ENCODE assay signal across 34 cellular contexts in the genomic region with DNA sequence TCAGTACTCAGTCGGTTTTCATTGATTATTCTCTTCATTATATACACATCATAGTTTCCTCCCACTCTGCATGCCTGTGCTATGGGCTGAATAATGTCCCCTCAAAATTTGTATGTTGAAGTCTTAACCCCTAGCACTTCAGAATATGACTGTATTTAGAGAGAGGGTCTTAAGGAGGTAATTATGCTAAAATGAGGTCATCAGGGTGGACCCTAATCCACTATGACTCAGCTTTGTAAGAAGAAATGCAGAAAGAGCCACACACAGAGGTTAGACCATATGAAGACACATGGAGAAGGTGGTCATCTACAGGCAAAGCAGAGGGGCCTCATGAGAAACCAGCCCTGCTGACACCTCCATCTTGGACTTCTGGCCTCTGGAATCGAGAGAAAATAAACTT.
"Had no signal": no experiment of that assay in that cellular context is flagged by ENCODE, and none has a peak within 500 bp of the region (broad histone marks: within the 10 kb centered on the region; RNA-seq: fewer than 3 reads in every experiment).

No MANE protein-coding gene starts in this region.

- H3K27me3 ChIP-seq: Peyer's patch, SJSA1 had no signal

- H3K27ac Mint-ChIP-seq: activated CD4-positive, alpha-beta T cell treated with anti-CD3 and anti-CD28 coated beads, Interleukin-2, amount 10 ng/mL, durations not matched to agents 24 days and 14 days; activated CD8-positive, alpha-beta T cell treated with anti-CD3 and anti-CD28 coated beads for 36 hours; activated naive CD8-positive, alpha-beta T cell treated with anti-CD3 and anti-CD28 coated beads for 36 hours; activated T-cell treated with anti-CD3 and anti-CD28 coated beads, Interleukin-2, amount 50 U/mL, for 72 hours; activated T-helper 17 cell treated with anti-CD3 and anti-CD28 coated beads, Interleukin-2, amount 50 U/mL, for 72 hours; T-cell had no signal

- ATAC-seq: activated CD8-positive, alpha-beta T cell treated with anti-CD3 and anti-CD28 coated beads for 36 hours; activated T-cell treated with anti-CD3 and anti-CD28 coated beads, Interleukin-2, amount 50 U/mL, for 72 hours; activated T-helper 17 cell treated with anti-CD3 and anti-CD28 coated beads, Interleukin-2, amount 50 U/mL, for 72 hours; PC-3; T-cell had no signal

- H3K4me3 ChIP-seq: Peyer's patch, SJSA1 had no signal

- H3K27me3 Mint-ChIP-seq: activated CD4-positive, alpha-beta T cell treated with anti-CD3 and anti-CD28 coated beads, Interleukin-2, amount 10 ng/mL, durations not matched to agents 24 days and 14 days; activated CD8-positive, alpha-beta T cell treated with anti-CD3 and anti-CD28 coated beads for 36 hours; activated naive CD8-positive, alpha-beta T cell treated with anti-CD3 and anti-CD28 coated beads for 36 hours; activated T-helper 17 cell treated with anti-CD3 and anti-CD28 coated beads, Interleukin-2, amount 50 U/mL, for 72 hours; T-cell had no signal

- H3K4me3 Mint-ChIP-seq: activated CD4-positive, alpha-beta T cell treated with anti-CD3 and anti-CD28 coated beads, Interleukin-2, amount 10 ng/mL, durations not matched to agents 24 days and 14 days; activated CD8-positive, alpha-beta T cell treated with anti-CD3 and anti-CD28 coated beads for 36 hours; activated naive CD8-positive, alpha-beta T cell treated with anti-CD3 and anti-CD28 coated beads for 36 hours; activated T-cell treated with anti-CD3 and anti-CD28 coated beads, Interleukin-2, amount 50 U/mL, for 72 hours; activated T-helper 17 cell treated with anti-CD3 and anti-CD28 coated beads, Interleukin-2, amount 50 U/mL, for 72 hours; T-cell had no signal

- H3K9me3 ChIP-seq: Peyer's patch, SK-N-SH had no signal

- H3K36me3 ChIP-seq: Peyer's patch had no signal

- DNase-seq: activated CD4-positive, alpha-beta T cell treated with anti-CD3 and anti-CD28 coated beads, Interleukin-2, amount 10 ng/mL, durations not matched to agents 24 days and 14 days; activated CD4-positive, alpha-beta T cell treated with anti-CD3 and anti-CD28 coated beads, Interleukin-2, amount 50 U/mL, for 4 hours; activated CD8-positive, alpha-beta T cell treated with anti-CD3 and anti-CD28 coated beads for 36 hours; activated effector memory CD4-positive, alpha-beta T cell treated with anti-CD3 and anti-CD28 coated beads, Interleukin-2, amount 50 U/mL, for 16 hours; activated naive CD4-positive, alpha-beta T cell; activated naive CD4-positive, alpha-beta T cell treated with anti-CD3 and anti-CD28 coated beads, Interleukin-2, amount 50 U/mL, for 16 hours; activated naive CD8-positive, alpha-beta T cell treated with anti-CD3 and anti-CD28 coated beads for 36 hours; activated T-cell treated with anti-CD3 and anti-CD28 coated beads, Interleukin-2, amount 50 U/mL, for 1 hour; activated T-cell treated with anti-CD3 and anti-CD28 coated beads, Interleukin-2, amount 50 U/mL, for 72 hours; amniotic stem cell; aorta; NCI-H1092 treated with DMSO at 0.1 percent for 48 hours; NCI-H1417; NCI-H146; NCI-H187; NCI-H2029 treated with DMSO at 0.1 percent for 48 hours; NCI-H2107; NCI-H2171; NCI-H510A; NCI-H526; NCI-H748 treated with DMSO at 0.1 percent for 48 hours; NK-92 treated with Interleukin-12 subunit alpha and Interleukin-12 subunit beta, amount 100 ng/mL, for 24 hours; PC-3; Peyer's patch; RPMI8226; SHP77 treated with DMSO at 0.1 percent for 48 hours; SK-N-SH; T-cell; T-helper 2 cell; T-helper 9 cell; WERI-Rb-1 had no signal

- H3K27ac ChIP-seq: KMS-11, Peyer's patch, SJSA1, WERI-Rb-1 had no signal

- H3K4me2 ChIP-seq: KMS-11, SK-N-SH had no signal

- H3K9ac ChIP-seq: KMS-11, SK-N-SH had no signal

- H3K9me3 Mint-ChIP-seq: activated CD4-positive, alpha-beta T cell treated with anti-CD3 and anti-CD28 coated beads, Interleukin-2, amount 10 ng/mL, durations not matched to agents 24 days and 14 days; activated CD8-positive, alpha-beta T cell treated with anti-CD3 and anti-CD28 coated beads for 36 hours; activated naive CD8-positive, alpha-beta T cell treated with anti-CD3 and anti-CD28 coated beads for 36 hours; activated T-cell treated with anti-CD3 and anti-CD28 coated beads, Interleukin-2, amount 50 U/mL, for 72 hours; activated T-helper 17 cell treated with anti-CD3 and anti-CD28 coated beads, Interleukin-2, amount 50 U/mL, for 72 hours; T-cell had no signal
